Comparison of ENCODE assay signal across 21 cellular contexts in the genomic region with DNA sequence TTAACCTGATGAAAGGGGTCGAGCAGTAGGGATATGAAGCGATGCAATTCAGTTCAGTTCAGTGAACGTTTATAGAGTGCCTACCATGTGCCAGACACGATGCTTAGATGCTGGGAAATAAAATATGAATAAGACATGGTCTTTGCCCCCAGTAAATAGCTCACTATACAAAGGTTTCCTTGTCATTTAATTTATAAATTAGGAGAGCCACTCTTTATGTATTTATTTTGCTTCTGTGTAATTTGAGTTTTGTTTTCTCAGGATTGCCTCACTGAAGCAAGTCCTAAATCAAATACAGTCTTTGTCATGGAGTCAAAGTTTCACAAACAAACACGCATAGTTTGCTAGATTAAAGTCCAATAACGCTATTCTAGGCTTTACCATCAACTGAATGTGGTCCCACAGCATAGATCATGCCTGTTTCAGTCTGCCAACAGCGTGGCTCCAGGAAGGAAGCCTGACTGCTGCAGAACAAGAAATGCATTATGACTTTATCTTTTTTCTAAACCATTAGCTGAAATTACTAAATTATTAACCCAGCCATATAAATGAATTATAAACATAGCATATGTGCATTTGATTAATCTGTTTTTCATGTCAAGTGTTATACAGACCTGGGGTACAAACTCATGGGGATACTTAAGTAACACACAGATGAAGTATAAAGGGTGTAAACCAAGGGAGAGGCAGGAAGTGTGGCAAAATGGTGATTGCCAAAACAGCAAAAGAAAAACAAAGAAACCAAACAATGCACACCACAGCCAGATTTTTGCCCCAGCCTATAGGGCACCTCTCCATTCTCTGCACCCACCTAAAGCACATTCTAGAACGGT. TPM values are rescaled to one million over a fixed set of nuclear protein-coding genes. Genes with fewer than 3 reads are reported as not detected.
DNase-seq lines count a peak whose midpoint lies in the region; ATAC-seq, FAIRE-seq and TF ChIP-seq lines count a peak whose summit lies in the region.
"Had no signal": no experiment of that assay in that cellular context is flagged by ENCODE, and none has a peak within 500 bp of the region (broad histone marks: within the 10 kb centered on the region; RNA-seq: fewer than 3 reads in every experiment).

No MANE protein-coding gene starts in this region.

- H3K4me3 Mint-ChIP-seq in CD8-positive, alpha-beta memory T cell = no peak overlapping the region
- H3K4me3 Mint-ChIP-seq: CD4-positive, alpha-beta memory T cell; dendritic cell treated with granulocyte-macrophage colony-stimulating factor and Interleukin-4, amounts not matched to agents 40 ng/mL and 50 ng/mL, for 4 days; IgD-negative memory B cell had no signal

- no peak for ATAC-seq in GM21447 (IDR thresholded peaks at IDR 0.05; ENCODE audit: unreplicated experiment)

- no peaks in the 10 kb centered on the region for H3K36me3 Mint-ChIP-seq in CD8-positive, alpha-beta memory T cell
- H3K36me3 Mint-ChIP-seq: CD4-positive, alpha-beta memory T cell had no signal

- peaks cover 10 to 56% (median 44%) of the 10 kb centered on the region in 4 donors for H3K4me1 ChIP-seq in liver (ENCODE audit: control insufficient read depth in 4 of 4, insufficient read depth in 4 of 4, low read length in 3 of 4)
- no peaks in the 10 kb centered on the region for H3K4me1 ChIP-seq in CD8-positive, alpha-beta memory T cell (ENCODE audit: insufficient read depth, low read length)
- H3K4me1 ChIP-seq: parathyroid adenoma had no signal

- peak; percentile 55 to 65 for TF ChIP-seq RAD21 in liver (IDR thresholded peaks at IDR 0.05)

- POLR2A ChIA-PET in CD8-positive, alpha-beta memory T cell (lab: Charles Lee) = no interaction called here

- no peak overlapping the region for H3K27ac Mint-ChIP-seq in CD8-positive, alpha-beta memory T cell
- H3K27ac Mint-ChIP-seq: CD4-positive, alpha-beta memory T cell; dendritic cell treated with granulocyte-macrophage colony-stimulating factor and Interleukin-4, amounts not matched to agents 40 ng/mL and 50 ng/mL, for 4 days; IgD-negative memory B cell had no signal

- peak overlapping the region; percentile 86 to 89 for H3K27ac ChIP-seq in liver (ENCODE audit: low read depth in 1 of 2, low read length in 2 of 2)
- no peak overlapping the region for H3K27ac ChIP-seq in CD8-positive, alpha-beta memory T cell (ENCODE audit: low read depth, low read length)
- H3K27ac ChIP-seq: parathyroid adenoma had no signal

- H3K9me3 ChIP-seq in MG63 = no peaks in the 10 kb centered on the region
- H3K9me3 ChIP-seq in liver (ENCODE audit: control insufficient read depth in 4 of 4, low read length in 3 of 4) = no peaks in the 10 kb centered on the region
- no peaks in the 10 kb centered on the region for H3K9me3 ChIP-seq in CD8-positive, alpha-beta memory T cell (ENCODE audit: low read length)
- H3K9me3 ChIP-seq: esophagus muscularis mucosa, uterus had no signal

- H3K36me3 ChIP-seq in MG63 = no peaks in the 10 kb centered on the region
- no peaks in the 10 kb centered on the region for H3K36me3 ChIP-seq in liver (ENCODE audit: control insufficient read depth in 4 of 4, insufficient read depth in 3 of 4, low read depth in 1 of 4, low read length in 3 of 4)
- H3K36me3 ChIP-seq in CD8-positive, alpha-beta memory T cell (ENCODE audit: insufficient read depth, low read length) = no peaks in the 10 kb centered on the region
- H3K36me3 ChIP-seq: esophagus muscularis mucosa, uterus had no signal

- no peaks in the 10 kb centered on the region for H3K9me3 Mint-ChIP-seq in CD8-positive, alpha-beta memory T cell
- H3K9me3 Mint-ChIP-seq: dendritic cell treated with granulocyte-macrophage colony-stimulating factor and Interleukin-4, amounts not matched to agents 40 ng/mL and 50 ng/mL, for 4 days; IgD-negative memory B cell had no signal

- DNase-seq in AG10803 (ENCODE audit: low read depth) (peak; percentile 20), MG63 (peak; percentile 33), iPS-NIHi7 (ENCODE audit: extremely low spot score) (no peak)
- DNase-seq in activated effector memory CD4-positive, alpha-beta T cell treated with anti-CD3 and anti-CD28 coated beads, Interleukin-2, amount 50 U/mL, for 16 hours = no peak
- no peak for DNase-seq in CD8-positive, alpha-beta memory T cell
- DNase-seq: activated CD4-positive, alpha-beta T cell treated with anti-CD3 and anti-CD28 coated beads, Interleukin-2, amount 50 U/mL, for 1 hour; activated naive CD4-positive, alpha-beta T cell treated with Interleukin-2 at 50 U/mL for 16 hours; activated T-cell treated with anti-CD3 and anti-CD28 coated beads for 4 hours; CD4-positive, alpha-beta memory T cell; NCI-H1048; NCI-H69; OCI-M1; stimulated activated CD4-positive, alpha-beta T cell treated with anti-CD3 and anti-CD28 coated beads, Interleukin-4, amount 100 ng/mL, for 24 hours; uterus had no signal

- H3K27me3 ChIP-seq in MG63 = no peaks in the 10 kb centered on the region
- no peaks in the 10 kb centered on the region for H3K27me3 ChIP-seq in liver (ENCODE audit: control insufficient read depth in 4 of 4, insufficient read depth in 4 of 4, low read length in 3 of 4)
- H3K27me3 ChIP-seq in CD8-positive, alpha-beta memory T cell (ENCODE audit: insufficient read depth, low read length, poor library complexity, severe bottlenecking) = no peaks in the 10 kb centered on the region
- H3K27me3 ChIP-seq: esophagus muscularis mucosa, uterus had no signal

- TF ChIP-seq CTCF in AG10803 (conservative IDR thresholded peaks at IDR 0.05; ENCODE audit: low read length) (no peak), liver (IDR thresholded peaks at IDR 0.05; ENCODE audit: low read depth, low read length, missing input control) (no peak)

- FAIRE-seq in colon (lab: Jason Lieb, UNC) = peak; percentile 71

- no peaks in the 10 kb centered on the region for H3K4me1 Mint-ChIP-seq in CD8-positive, alpha-beta memory T cell
- H3K4me1 Mint-ChIP-seq: CD4-positive, alpha-beta memory T cell; IgD-negative memory B cell had no signal

- H3K9ac ChIP-seq in liver (ENCODE audit: low read depth in 1 of 2, low read length in 2 of 2) = peak overlapping the region in 1 of 2 donors; percentile 23
- H3K9ac ChIP-seq: parathyroid adenoma had no signal

- peaks cover 0 to 8% of the 10 kb centered on the region in 2 donors for H3K27me3 Mint-ChIP-seq in CD8-positive, alpha-beta memory T cell
- H3K27me3 Mint-ChIP-seq: CD4-positive, alpha-beta memory T cell; dendritic cell treated with granulocyte-macrophage colony-stimulating factor and Interleukin-4, amounts not matched to agents 40 ng/mL and 50 ng/mL, for 4 days; IgD-negative memory B cell had no signal

- CTCF ChIA-PET in CD8-positive, alpha-beta memory T cell (lab: Charles Lee) = no interaction called here

- 20% methylated on average over 8 of the region's 8 CpGs for WGBS in liver

- H3K4me3 ChIP-seq in AG10803 (ENCODE audit: low read length) (no peak overlapping the region), MG63 (no peak overlapping the region), liver (ENCODE audit: low read depth in 1 of 3, low read length in 3 of 3) (no peak overlapping the region)
- no peak overlapping the region for H3K4me3 ChIP-seq in CD8-positive, alpha-beta memory T cell (ENCODE audit: low read length)
- H3K4me3 ChIP-seq: esophagus muscularis mucosa, uterus had no signal

TF ChIP-seq in liver, 16 proteins besides CTCF, POLR2A, EP300 and RAD21 (continues in another document):
- TF ChIP-seq FOXA2 (IDR thresholded peaks at IDR 0.05) (peak; percentile 91), SP1 (IDR thresholded peaks at IDR 0.05) (peak; percentile 96), TAF1 (conservative IDR thresholded peaks at IDR 0.05) (peak; percentile 95), NR2F2 (IDR thresholded peaks at IDR 0.05) (no peak), YY1 (IDR thresholded peaks at IDR 0.05) (peak; percentile 89), EGR1 (IDR thresholded peaks at IDR 0.05; ENCODE audit: low read depth in 2 of 2) (peak; percentile 26 to 71), JUND (IDR thresholded peaks at IDR 0.05) (peak; percentile 70 to 91), RXRA (IDR thresholded peaks at IDR 0.05) (peak; percentile 79 to 93), HNF4G (IDR thresholded peaks at IDR 0.05) (peak; percentile 97), GABPA (IDR thresholded peaks at IDR 0.05 in 1 of 2, conservative IDR thresholded peaks at IDR 0.05 in 1 of 2) (peak in 1 of 2 donors; percentile 44), HNF4A (conservative IDR thresholded peaks at IDR 0.05) (peak; percentile 98 to 100)
- TF ChIP-seq, protein P1, sequence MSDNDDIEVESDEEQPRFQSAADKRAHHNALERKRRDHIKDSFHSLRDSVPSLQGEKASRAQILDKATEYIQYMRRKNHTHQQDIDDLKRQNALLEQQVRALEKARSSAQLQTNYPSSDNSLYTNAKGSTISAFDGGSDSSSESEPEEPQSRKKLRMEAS (IDR thresholded peaks at IDR 0.05) = peak; percentile 95
- TF ChIP-seq, protein P2, sequence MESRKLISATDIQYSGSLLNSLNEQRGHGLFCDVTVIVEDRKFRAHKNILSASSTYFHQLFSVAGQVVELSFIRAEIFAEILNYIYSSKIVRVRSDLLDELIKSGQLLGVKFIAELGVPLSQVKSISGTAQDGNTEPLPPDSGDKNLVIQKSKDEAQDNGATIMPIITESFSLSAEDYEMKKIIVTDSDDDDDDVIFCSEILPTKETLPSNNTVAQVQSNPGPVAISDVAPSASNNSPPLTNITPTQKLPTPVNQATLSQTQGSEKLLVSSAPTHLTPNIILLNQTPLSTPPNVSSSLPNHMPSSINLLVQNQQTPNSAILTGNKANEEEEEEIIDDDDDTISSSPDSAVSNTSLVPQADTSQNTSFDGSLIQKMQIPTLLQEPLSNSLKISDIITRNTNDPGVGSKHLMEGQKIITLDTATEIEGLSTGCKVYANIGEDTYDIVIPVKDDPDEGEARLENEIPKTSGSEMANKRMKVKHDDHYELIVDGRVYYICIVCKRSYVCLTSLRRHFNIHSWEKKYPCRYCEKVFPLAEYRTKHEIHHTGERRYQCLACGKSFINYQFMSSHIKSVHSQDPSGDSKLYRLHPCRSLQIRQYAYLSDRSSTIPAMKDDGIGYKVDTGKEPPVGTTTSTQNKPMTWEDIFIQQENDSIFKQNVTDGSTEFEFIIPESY (IDR thresholded peaks at IDR 0.05) = peak; percentile 88

RNA-seq across cellular contexts. Expression of gene CCN2, which starts 29.8 kb away (rescaled TPM):
- 830 and 953 TPM in 2 replicates for total RNA-seq in MG63 (2014; rRNA removed; shearing (Covaris generic); ENCODE audit: low replicate concordance)
- total RNA-seq in liver = 10 to 100 TPM in 1 of 2 donors, 1 to 10 TPM in 1; 7.3 to 22.2 TPM
- polyA plus RNA-seq in liver = 10 to 100 TPM; 16.7 to 26.9 TPM
- total RNA-seq in CD8-positive, alpha-beta memory T cell = not detected
- not detected for polyA plus RNA-seq in CD8-positive, alpha-beta memory T cell
- total RNA-seq: CD4-positive, alpha-beta memory T cell had no signal
- polyA plus RNA-seq: CD4-positive, alpha-beta memory T cell; IgD-negative memory B cell had no signal

Comparison
In these comparisons a context has a peak if more than half of its experiments do, and no peak if none do; other contexts are left out.
1. DNase-seq: peak in AG10803 (single experiment) and MG63 (single experiment); none in activated effector memory CD4-positive, alpha-beta T cell treated with anti-CD3 and anti-CD28 coated beads, Interleukin-2, amount 50 U/mL, for 16 hours (single experiment), CD8-positive, alpha-beta memory T cell (0 of 5) and iPS-NIHi7 (single experiment).
2. RNA of gene CCN2, which starts 29.8 kb away (total RNA-seq): 830 to 953 TPM in MG63; 7.3 to 22.2 TPM in liver and not detected in CD8-positive, alpha-beta memory T cell; every median in the first group is over 10 times any median in the second.